ENCODE assay signal across 18 cellular contexts in the genomic region with DNA sequence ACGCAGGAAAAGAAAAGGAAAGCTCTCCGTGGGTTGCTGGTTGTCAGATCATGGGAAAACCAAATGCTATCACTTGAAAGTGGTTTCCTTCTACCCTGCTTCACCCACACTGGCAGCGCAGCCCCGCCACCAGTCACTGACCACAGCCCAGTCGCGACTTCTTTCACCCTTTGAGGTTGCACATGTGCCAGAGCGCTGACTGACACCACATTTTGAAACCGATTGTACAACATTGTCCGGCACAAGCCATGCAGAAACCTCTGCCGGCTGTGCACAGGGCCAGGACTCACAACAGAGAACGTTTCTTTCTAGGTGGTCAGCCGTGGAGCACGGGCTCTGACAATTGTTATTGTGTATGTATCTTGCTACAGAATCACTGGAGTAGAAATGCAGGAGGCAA.
DNase-seq lines count a peak whose midpoint lies in the region; ATAC-seq and TF ChIP-seq lines count a peak whose summit lies in the region.
"Had no signal": no experiment of that assay in that cellular context is flagged by ENCODE, and none has a peak within 500 bp of the region (broad histone marks: within the 10 kb centered on the region; RNA-seq: fewer than 3 reads in every experiment).

No MANE protein-coding gene starts in this region.

- no peak overlapping the region for H3K27ac Mint-ChIP-seq in endodermal cell
- peak overlapping the region; percentile 95 for H3K27ac Mint-ChIP-seq in neural progenitor cell

- POLR2A ChIA-PET in SK-N-SH (lab: Yijun Ruan, JAX), result no interaction called here

- TF ChIP-seq CTCF in SK-N-SH (IDR thresholded peaks at IDR 0.05) (no peak), endodermal cell (conservative IDR thresholded peaks at IDR 0.05) (no peak), neural progenitor cell (IDR thresholded peaks at IDR 0.05) (no peak)

- H3K4me1 Mint-ChIP-seq in endodermal cell, result peaks cover 11% of the 10 kb centered on the region
- H3K4me1 Mint-ChIP-seq in neural progenitor cell, result peaks cover 56% of the 10 kb centered on the region

- H3K36me3 ChIP-seq in SK-N-SH (replicated peaks in 1 of 2; ENCODE audit: control insufficient read depth in 1 of 2, insufficient read depth in 2 of 2, low read length in 1 of 2) (no peaks in the 10 kb centered on the region), endodermal cell (ENCODE audit: control insufficient read depth, insufficient read depth, low read length) (no peaks in the 10 kb centered on the region), neural progenitor cell (no peaks in the 10 kb centered on the region)
- H3K36me3 ChIP-seq: SJSA1 had no signal

- peak overlapping the region in 1 of 2 experiments; percentile 19; a peak in 1 of 4 replicates for H3K4me3 ChIP-seq in SK-N-SH (ENCODE audit: low read depth in 2 of 2, low read length in 1 of 2)
- H3K4me3 ChIP-seq in endodermal cell (ENCODE audit: low read length), result no peak overlapping the region
- H3K4me3 ChIP-seq in neural progenitor cell, result no peak overlapping the region
- H3K4me3 ChIP-seq: SJSA1 had no signal

- H3K4me1 ChIP-seq in SK-N-SH (ENCODE audit: control insufficient read depth in 1 of 2, insufficient read depth in 2 of 2, low read depth in 1 of 2, low read length in 1 of 2), result no peaks in the 10 kb centered on the region
- H3K4me1 ChIP-seq in endodermal cell (ENCODE audit: control insufficient read depth, insufficient read depth, low read length), result no peaks in the 10 kb centered on the region
- H3K4me1 ChIP-seq in neural progenitor cell, result peaks cover 12% of the 10 kb centered on the region
- H3K4me1 ChIP-seq: SJSA1 had no signal

- no peaks in the 10 kb centered on the region for H3K27me3 ChIP-seq in SK-N-SH (ENCODE audit: insufficient read depth)
- no peaks in the 10 kb centered on the region for H3K27me3 ChIP-seq in endodermal cell (ENCODE audit: control insufficient read depth, insufficient read depth, low read length, poor library complexity, severe bottlenecking)
- no peaks in the 10 kb centered on the region for H3K27me3 ChIP-seq in neural progenitor cell
- H3K27me3 ChIP-seq: SJSA1 had no signal

- H4K20me1 ChIP-seq in SK-N-SH (ENCODE audit: insufficient read depth) (no peaks in the 10 kb centered on the region), neural progenitor cell (ENCODE audit: low read depth) (no peaks in the 10 kb centered on the region)

- H3K27me3 Mint-ChIP-seq in endodermal cell (ENCODE audit: insufficient read depth), result no peaks in the 10 kb centered on the region
- H3K27me3 Mint-ChIP-seq in neural progenitor cell (ENCODE audit: insufficient read depth, low read depth), result no peaks in the 10 kb centered on the region

- CTCF ChIA-PET in SK-N-SH (lab: Yijun Ruan, JAX), result no interaction called here

- H3K9me3 ChIP-seq in SK-N-SH (no peaks in the 10 kb centered on the region), endodermal cell (ENCODE audit: control insufficient read depth, low read length) (no peaks in the 10 kb centered on the region), neural progenitor cell (ENCODE audit: low read depth) (no peaks in the 10 kb centered on the region)
- H3K9me3 ChIP-seq: SJSA1 had no signal

- H3K9ac ChIP-seq in SK-N-SH, result no peak overlapping the region
- H3K9ac ChIP-seq in endodermal cell (ENCODE audit: extremely low read depth, low read length, poor library complexity, severe bottlenecking), result no peak overlapping the region
- H3K9ac ChIP-seq in neural progenitor cell, result no peak overlapping the region

- H2AFZ ChIP-seq in SK-N-SH (ENCODE audit: low read depth) (no peak overlapping the region), neural progenitor cell (replicated peaks) (no peak overlapping the region)

- H3K79me2 ChIP-seq in SK-N-SH (ENCODE audit: insufficient read depth), result no peaks in the 10 kb centered on the region
- H3K79me2 ChIP-seq in neural progenitor cell (ENCODE audit: low read depth), result no peaks in the 10 kb centered on the region

- no peak for ATAC-seq in SK-N-SH treated with all-trans-retinoic acid at 6 μM for 48 hours
- no peak for ATAC-seq in HG03175 (IDR thresholded peaks at IDR 0.05; ENCODE audit: unreplicated experiment)
- no peak for ATAC-seq in GM21619 (IDR thresholded peaks at IDR 0.05; ENCODE audit: unreplicated experiment)
- ATAC-seq: Right ventricle myocardium inferior had no signal

- no peaks in the 10 kb centered on the region for H3K36me3 Mint-ChIP-seq in endodermal cell (ENCODE audit: low read depth)
- H3K36me3 Mint-ChIP-seq in neural progenitor cell, result no peaks in the 10 kb centered on the region

- H3F3A ChIP-seq in SK-N-SH (replicated peaks; ENCODE audit: insufficient read depth) (no peaks in the 10 kb centered on the region), neural progenitor cell (ENCODE audit: low read depth) (no peaks in the 10 kb centered on the region)

- TF ChIP-seq EP300 in SK-N-SH (IDR thresholded peaks at IDR 0.05; ENCODE audit: borderline replicate concordance in 1 of 2, low read depth in 1 of 2, low read length in 1 of 2), result no peak

- no peaks in the 10 kb centered on the region for H3K9me2 ChIP-seq in SK-N-SH

- H3K9me3 Mint-ChIP-seq in endodermal cell (no peaks in the 10 kb centered on the region), neural progenitor cell (no peaks in the 10 kb centered on the region)

- H3K4me2 ChIP-seq in SK-N-SH, result peak overlapping the region; percentile 33; the same call in 1 of the 2 replicates
- no peak overlapping the region for H3K4me2 ChIP-seq in neural progenitor cell

- DNase-seq in SK-N-SH (no peak), endodermal cell (no peak), neural progenitor cell (ENCODE audit: low spot score) (peak; percentile 36), NK-92 (lab: John Stamatoyannopoulos, UW; ENCODE audit: unreplicated experiment) (no peak)
- no peak for DNase-seq in activated CD4-positive, alpha-beta T cell treated with anti-CD3 and anti-CD28 coated beads, Interleukin-2, amount 50 U/mL, for 4 hours
- DNase-seq: AML-193, C1 segment of cervical spinal cord, HCEC 1CT, IMR-90, NCI-H1694 treated with DMSO at 0.1 percent for 48 hours, NCI-H446, NCI-H526 had no signal

- H3K27ac ChIP-seq in SK-N-SH (ENCODE audit: low read depth in 2 of 2, low read length in 1 of 2), result no peak overlapping the region
- H3K27ac ChIP-seq in endodermal cell (ENCODE audit: low read depth, low read length), result peak overlapping the region; percentile 48
- H3K27ac ChIP-seq in neural progenitor cell, result no peak overlapping the region
- H3K27ac ChIP-seq: 22Rv1, SJSA1 had no signal

- WGBS in SK-N-SH (ENCODE audit: low lambda C conversion rate), result 33% methylated on average over 13 of the region's 13 CpGs
- 85 to 88% methylated on average over 10 to 13 of the region's 13 CpGs for WGBS in endodermal cell (ENCODE audit: insufficient coverage in 1 of 2, insufficient read length in 1 of 2), 2 experiments

- TF ChIP-seq RAD21 in SK-N-SH (IDR thresholded peaks at IDR 0.05; ENCODE audit: low read length), result no peak

- H3K4me3 Mint-ChIP-seq in endodermal cell, result no peak overlapping the region
- peak overlapping the region; percentile 80 for H3K4me3 Mint-ChIP-seq in neural progenitor cell

TF ChIP-seq in SK-N-SH, 30 proteins besides CTCF, POLR2A, EP300 and RAD21 (continues in another document):
- TF ChIP-seq NFIC (IDR thresholded peaks at IDR 0.05; ENCODE audit: borderline replicate concordance) (no peak), RXRA (IDR thresholded peaks at IDR 0.05; ENCODE audit: borderline replicate concordance, low read depth) (no peak), TEAD4 (IDR thresholded peaks at IDR 0.05; ENCODE audit: borderline replicate concordance, insufficient read depth) (no peak), EZH2phosphoT487 (IDR thresholded peaks at IDR 0.05; ENCODE audit: borderline replicate concordance, low read depth) (no peak), RCOR1 (IDR thresholded peaks at IDR 0.05; ENCODE audit: low read length) (no peak), FOSL2 (IDR thresholded peaks at IDR 0.05; ENCODE audit: borderline replicate concordance, low read depth) (no peak)
- TF ChIP-seq, protein P1, sequence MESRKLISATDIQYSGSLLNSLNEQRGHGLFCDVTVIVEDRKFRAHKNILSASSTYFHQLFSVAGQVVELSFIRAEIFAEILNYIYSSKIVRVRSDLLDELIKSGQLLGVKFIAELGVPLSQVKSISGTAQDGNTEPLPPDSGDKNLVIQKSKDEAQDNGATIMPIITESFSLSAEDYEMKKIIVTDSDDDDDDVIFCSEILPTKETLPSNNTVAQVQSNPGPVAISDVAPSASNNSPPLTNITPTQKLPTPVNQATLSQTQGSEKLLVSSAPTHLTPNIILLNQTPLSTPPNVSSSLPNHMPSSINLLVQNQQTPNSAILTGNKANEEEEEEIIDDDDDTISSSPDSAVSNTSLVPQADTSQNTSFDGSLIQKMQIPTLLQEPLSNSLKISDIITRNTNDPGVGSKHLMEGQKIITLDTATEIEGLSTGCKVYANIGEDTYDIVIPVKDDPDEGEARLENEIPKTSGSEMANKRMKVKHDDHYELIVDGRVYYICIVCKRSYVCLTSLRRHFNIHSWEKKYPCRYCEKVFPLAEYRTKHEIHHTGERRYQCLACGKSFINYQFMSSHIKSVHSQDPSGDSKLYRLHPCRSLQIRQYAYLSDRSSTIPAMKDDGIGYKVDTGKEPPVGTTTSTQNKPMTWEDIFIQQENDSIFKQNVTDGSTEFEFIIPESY (IDR thresholded peaks at IDR 0.05; ENCODE audit: borderline replicate concordance, low read depth), result no peak

TF ChIP-seq in SK-N-SH treated with all-trans-retinoic acid at 6 μM for 48 hours, 23 proteins besides CTCF, POLR2A, EP300 and RAD21 (continues in another document):
- TF ChIP-seq ZNF8 (CRISPR knock-in tag; IDR thresholded peaks at IDR 0.05) (no peak), SNAI2 (CRISPR knock-in tag; IDR thresholded peaks at IDR 0.05) (no peak), TOX (CRISPR knock-in tag; IDR thresholded peaks at IDR 0.05; ENCODE audit: borderline replicate concordance) (no peak), ZNF70 (CRISPR knock-in tag; IDR thresholded peaks at IDR 0.05) (no peak), ARNTL (CRISPR knock-in tag; IDR thresholded peaks at IDR 0.05; ENCODE audit: borderline replicate concordance, low read depth) (no peak), ZC3H10 (CRISPR knock-in tag; IDR thresholded peaks at IDR 0.05) (no peak), CSDC2 (CRISPR knock-in tag; IDR thresholded peaks at IDR 0.05) (no peak)
- TF ChIP-seq, protein P2, sequence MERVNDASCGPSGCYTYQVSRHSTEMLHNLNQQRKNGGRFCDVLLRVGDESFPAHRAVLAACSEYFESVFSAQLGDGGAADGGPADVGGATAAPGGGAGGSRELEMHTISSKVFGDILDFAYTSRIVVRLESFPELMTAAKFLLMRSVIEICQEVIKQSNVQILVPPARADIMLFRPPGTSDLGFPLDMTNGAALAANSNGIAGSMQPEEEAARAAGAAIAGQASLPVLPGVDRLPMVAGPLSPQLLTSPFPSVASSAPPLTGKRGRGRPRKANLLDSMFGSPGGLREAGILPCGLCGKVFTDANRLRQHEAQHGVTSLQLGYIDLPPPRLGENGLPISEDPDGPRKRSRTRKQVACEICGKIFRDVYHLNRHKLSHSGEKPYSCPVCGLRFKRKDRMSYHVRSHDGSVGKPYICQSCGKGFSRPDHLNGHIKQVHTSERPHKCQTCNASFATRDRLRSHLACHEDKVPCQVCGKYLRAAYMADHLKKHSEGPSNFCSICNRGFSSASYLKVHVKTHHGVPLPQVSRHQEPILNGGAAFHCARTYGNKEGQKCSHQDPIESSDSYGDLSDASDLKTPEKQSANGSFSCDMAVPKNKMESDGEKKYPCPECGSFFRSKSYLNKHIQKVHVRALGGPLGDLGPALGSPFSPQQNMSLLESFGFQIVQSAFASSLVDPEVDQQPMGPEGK (CRISPR knock-in tag; IDR thresholded peaks at IDR 0.05; ENCODE audit: borderline replicate concordance), result no peak
